15 cellular contexts compared by ENCODE assay signal in the genomic region with DNA sequence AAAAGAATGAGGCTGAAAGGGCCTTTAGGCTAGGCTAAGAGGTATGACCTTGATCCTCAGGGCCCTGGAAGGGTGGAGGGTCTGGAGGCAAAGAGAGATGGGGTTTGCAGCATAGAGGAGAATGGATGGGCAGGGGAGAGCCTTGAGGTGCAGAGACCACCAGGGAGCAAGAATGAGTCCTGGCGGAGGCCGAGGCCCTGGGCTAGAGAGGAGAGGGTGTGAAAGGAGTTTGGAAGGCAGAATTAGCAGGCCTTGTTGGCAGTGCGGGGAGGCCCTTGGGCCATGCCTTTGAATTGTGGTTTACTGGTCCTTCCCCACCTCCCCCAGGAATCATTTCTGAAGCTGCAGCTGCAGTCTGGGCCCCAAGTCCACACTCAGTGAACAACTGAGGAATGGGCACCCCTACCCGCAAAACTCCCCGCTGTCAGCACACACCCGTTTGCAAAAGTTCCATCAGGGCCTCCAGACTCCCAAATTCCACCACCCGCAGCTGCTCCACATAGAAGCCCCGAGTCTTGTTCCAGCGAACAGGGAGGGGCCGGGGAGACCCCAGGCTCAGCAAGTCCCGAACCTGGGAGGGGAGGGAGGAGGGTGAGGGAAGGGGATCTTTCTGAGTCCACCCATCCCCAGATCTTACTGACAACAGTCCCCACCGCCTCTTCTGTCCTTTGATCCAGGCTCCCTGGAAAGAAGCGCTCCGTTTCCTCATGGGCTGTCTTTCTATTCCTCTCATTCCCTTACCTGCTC. TPM values are rescaled to one million over a fixed set of nuclear protein-coding genes. Genes with fewer than 3 reads are reported as not detected.
DNase-seq lines count a peak whose midpoint lies in the region; ATAC-seq and TF ChIP-seq lines count a peak whose summit lies in the region.
"Had no signal": no experiment of that assay in that cellular context is flagged by ENCODE, and none has a peak within 500 bp of the region (broad histone marks: within the 10 kb centered on the region; RNA-seq: fewer than 3 reads in every experiment).

No MANE protein-coding gene starts in this region.

- no peaks in the 10 kb centered on the region for H3K27me3 ChIP-seq in Caco-2 (replicated peaks; ENCODE audit: control insufficient read depth, insufficient read depth, low read length)
- no peaks in the 10 kb centered on the region for H3K27me3 ChIP-seq in PC-3 (ENCODE audit: low read length)
- H3K27me3 ChIP-seq in neural progenitor cell, result peaks cover 61% of the 10 kb centered on the region
- H3K27me3 ChIP-seq in effector memory CD4-positive, alpha-beta T cell (replicated peaks; ENCODE audit: control insufficient read depth, insufficient read depth, low read length, poor library complexity, severe bottlenecking), result peaks cover 14% of the 10 kb centered on the region

- CTCF ChIA-PET in Caco-2 (lab: Charles Lee) (no interaction called here), PC-3 (lab: Charles Lee) (no interaction called here)

- H3K27ac Mint-ChIP-seq in Caco-2 (ENCODE audit: unreplicated experiment), result no peak overlapping the region
- H3K27ac Mint-ChIP-seq in neural progenitor cell, result no peak overlapping the region
- H3K27ac Mint-ChIP-seq: activated naive CD4-positive, alpha-beta T cell treated with anti-CD3 and anti-CD28 coated beads, Interleukin-2, amount 10 ng/mL, durations not matched to agents 7 days and 5 days; memory B cell; stimulated activated naive CD8-positive, alpha-beta T cell treated with anti-CD3 and anti-CD28 coated beads, Interleukin-15, amount 100 ng/mL, for 72 hours had no signal

- H3K9me2 ChIP-seq in PC-3 (replicated peaks; ENCODE audit: low read length), result no peaks in the 10 kb centered on the region

- H3K36me3 ChIP-seq in Caco-2 (ENCODE audit: control insufficient read depth, insufficient read depth, low read length), result peaks cover 16% of the 10 kb centered on the region
- no peaks in the 10 kb centered on the region for H3K36me3 ChIP-seq in PC-3 (ENCODE audit: low read depth, low read length)
- no peaks in the 10 kb centered on the region for H3K36me3 ChIP-seq in neural progenitor cell
- no peaks in the 10 kb centered on the region for H3K36me3 ChIP-seq in effector memory CD4-positive, alpha-beta T cell (ENCODE audit: control insufficient read depth, insufficient read depth, low read length)

- no peak for ATAC-seq in PC-3

- peaks cover 7% of the 10 kb centered on the region for H3K9me3 Mint-ChIP-seq in Caco-2 (ENCODE audit: unreplicated experiment)
- peaks cover 7% of the 10 kb centered on the region for H3K9me3 Mint-ChIP-seq in neural progenitor cell

- no peaks in the 10 kb centered on the region for H3K27me3 Mint-ChIP-seq in Caco-2 (ENCODE audit: insufficient read depth, unreplicated experiment)
- peaks cover 33% of the 10 kb centered on the region for H3K27me3 Mint-ChIP-seq in neural progenitor cell (ENCODE audit: insufficient read depth, low read depth)

- POLR2A ChIA-PET in Caco-2 (lab: Charles Lee), result no interaction called here
- POLR2A ChIA-PET in PC-3 (lab: Charles Lee; ENCODE audit: unreplicated experiment), result no interaction called here

- H2AFZ ChIP-seq in PC-3 (ENCODE audit: low read length) (no peak overlapping the region), neural progenitor cell (replicated peaks) (no peak overlapping the region)

- H3K9me3 ChIP-seq in Caco-2, result peaks cover 3% of the 10 kb centered on the region; the same call in 1 of the 2 replicates
- 0 out of 2 replicates have a peak, but pooled peaks cover 6% of the 10 kb centered on the region for H3K9me3 ChIP-seq in PC-3 (ENCODE audit: low read length)
- H3K9me3 ChIP-seq in neural progenitor cell (ENCODE audit: low read depth), result no peaks in the 10 kb centered on the region
- H3K9me3 ChIP-seq in effector memory CD4-positive, alpha-beta T cell (ENCODE audit: control insufficient read depth, low read length), result no peaks in the 10 kb centered on the region

- H3K27ac ChIP-seq in PC-3 (ENCODE audit: low read length) (no peak overlapping the region), neural progenitor cell (no peak overlapping the region)
- no peak overlapping the region for H3K27ac ChIP-seq in effector memory CD4-positive, alpha-beta T cell (ENCODE audit: insufficient read depth, low read length, poor library complexity, severe bottlenecking)

- no TSS peak for BruUV-seq in Caco-2 (replicated peaks; lab: Mats Ljungman, UMichigan)
- no TSS peak for BruUV-seq in PC-3 (replicated peaks; lab: Mats Ljungman, UMichigan)

- H3K36me3 Mint-ChIP-seq in Caco-2 (ENCODE audit: insufficient read depth, unreplicated experiment), result peaks cover 7% of the 10 kb centered on the region
- peaks cover 4% of the 10 kb centered on the region for H3K36me3 Mint-ChIP-seq in neural progenitor cell
- H3K36me3 Mint-ChIP-seq: activated naive CD4-positive, alpha-beta T cell treated with anti-CD3 and anti-CD28 coated beads, Interleukin-2, amount 10 ng/mL, durations not matched to agents 7 days and 5 days had no signal

- H3K4me1 ChIP-seq in Caco-2 (peaks cover 26% of the 10 kb centered on the region), PC-3 (ENCODE audit: insufficient read depth, low read length) (no peaks in the 10 kb centered on the region), neural progenitor cell (peaks cover 11% of the 10 kb centered on the region)
- no peaks in the 10 kb centered on the region for H3K4me1 ChIP-seq in effector memory CD4-positive, alpha-beta T cell (ENCODE audit: control insufficient read depth, insufficient read depth, low read length, poor library complexity, severe bottlenecking)

- H3K4me3 ChIP-seq in Caco-2 (ENCODE audit: low read depth, low read length), result peak overlapping the region; percentile 55
- peak overlapping the region; percentile 69; the same call in 1 of the 2 replicates for H3K4me3 ChIP-seq in PC-3 (ENCODE audit: low read length)
- peak overlapping the region; percentile 79 for H3K4me3 ChIP-seq in epithelial cell of proximal tubule (ENCODE audit: low read depth, low read length)
- H3K4me3 ChIP-seq in neural progenitor cell, result no peak overlapping the region
- H3K4me3 ChIP-seq in effector memory CD4-positive, alpha-beta T cell (ENCODE audit: insufficient read depth, low read depth, low read length, poor library complexity, severe bottlenecking), result no peak overlapping the region

- H4K20me1 ChIP-seq in PC-3 (ENCODE audit: low read length), result no peaks in the 10 kb centered on the region
- no peaks in the 10 kb centered on the region for H4K20me1 ChIP-seq in neural progenitor cell (ENCODE audit: low read depth)

- peak overlapping the region; percentile 94 for H3K4me3 Mint-ChIP-seq in Caco-2 (ENCODE audit: unreplicated experiment)
- peak overlapping the region; percentile 79 for H3K4me3 Mint-ChIP-seq in neural progenitor cell
- H3K4me3 Mint-ChIP-seq: activated naive CD4-positive, alpha-beta T cell treated with anti-CD3 and anti-CD28 coated beads, Interleukin-2, amount 10 ng/mL, durations not matched to agents 7 days and 5 days had no signal

- peaks cover 19% of the 10 kb centered on the region for H3K4me1 Mint-ChIP-seq in Caco-2 (ENCODE audit: low read depth, unreplicated experiment)
- H3K4me1 Mint-ChIP-seq in neural progenitor cell, result peaks cover 13% of the 10 kb centered on the region
- H3K4me1 Mint-ChIP-seq: activated naive CD4-positive, alpha-beta T cell treated with anti-CD3 and anti-CD28 coated beads, Interleukin-2, amount 10 ng/mL, durations not matched to agents 7 days and 5 days had no signal

- TF ChIP-seq CTCF in Caco-2 (IDR thresholded peaks at IDR 0.05; ENCODE audit: insufficient read depth in 1 of 2, low read depth in 1 of 2, low read length in 1 of 2, severe bottlenecking in 1 of 2, unreplicated experiment in 1 of 2), result no peak
- no peak for TF ChIP-seq CTCF in PC-3 (conservative IDR thresholded peaks at IDR 0.05; ENCODE audit: low read depth, low read length)
- no peak for TF ChIP-seq CTCF in epithelial cell of proximal tubule (conservative IDR thresholded peaks at IDR 0.05; ENCODE audit: low read depth, low read length)
- no peak for TF ChIP-seq CTCF in neural progenitor cell (IDR thresholded peaks at IDR 0.05)

- H3K4me2 ChIP-seq in PC-3 (ENCODE audit: low read length) (peak overlapping the region; percentile 75), neural progenitor cell (no peak overlapping the region)

- DNase-seq in Caco-2, result no peak
- no peak for DNase-seq in PC-3
- DNase-seq in epithelial cell of proximal tubule (ENCODE audit: low read depth), result no peak
- no peak for DNase-seq in neural progenitor cell (ENCODE audit: low spot score)
- DNase-seq in NCI-H187 (lab: John Stamatoyannopoulos, UW), result no peak
- DNase-seq in superior temporal gyrus (ENCODE audit: extremely low spot score), result no peak
- no peak for DNase-seq in activated naive CD4-positive, alpha-beta T cell treated with anti-CD3 and anti-CD28 coated beads, Interleukin-2, amount 50 U/mL, for 16 hours
- DNase-seq in effector memory CD4-positive, alpha-beta T cell, result no peak
- DNase-seq: activated CD8-positive, alpha-beta memory T cell treated with anti-CD3 and anti-CD28 coated beads for 24 hours; activated naive CD4-positive, alpha-beta T cell treated with anti-CD3 and anti-CD28 coated beads, Interleukin-2, amount 10 ng/mL, durations not matched to agents 7 days and 5 days; Kasumi-1; stimulated activated naive CD8-positive, alpha-beta T cell treated with anti-CD3 and anti-CD28 coated beads, Interleukin-15, amount 100 ng/mL, for 72 hours had no signal

- intact Hi-C loops in Caco-2 (cut with micrococcal nuclease; ENCODE audit: unreplicated experiment) (no loop called here), PC-3 (cut with micrococcal nuclease) (no loop called here)

- H3F3A ChIP-seq in PC-3 (ENCODE audit: low read length, unreplicated experiment) (no peaks in the 10 kb centered on the region), neural progenitor cell (ENCODE audit: low read depth) (peaks cover 10% of the 10 kb centered on the region)

- no peaks in the 10 kb centered on the region for H3K79me2 ChIP-seq in PC-3 (ENCODE audit: low read length)
- no peaks in the 10 kb centered on the region for H3K79me2 ChIP-seq in neural progenitor cell (ENCODE audit: low read depth)

- H3K9ac ChIP-seq in PC-3 (ENCODE audit: low read length), result no peak overlapping the region
- no peak overlapping the region for H3K9ac ChIP-seq in neural progenitor cell

RNA-seq across cellular contexts. Expression of gene KIF12, which starts 2.1 kb away (rescaled TPM):
- 54.6 and 55.0 TPM in 2 replicates for total RNA-seq in Caco-2 (2022)
- total RNA-seq in PC-3 (2014; rRNA removed), result 4.4 and 6.3 TPM in 2 replicates
- total RNA-seq in epithelial cell of proximal tubule, result 13.5 and 39.3 TPM in 2 replicates
- total RNA-seq in neural progenitor cell (ENCODE audit: low replicate concordance), result 0.56 and 0.59 TPM in 2 replicates
- total RNA-seq: cardiac septum, NCI-H460 had no signal

RNA-seq across cellular contexts. Expression of gene AMBP, which starts 18.9 kb away (rescaled TPM):
- total RNA-seq in Caco-2 (2022) (2.2 and 2.6 TPM in 2 replicates), PC-3 (2014; rRNA removed) (0.22 TPM in 1 of 2 replicates, not detected in the other), epithelial cell of proximal tubule (not detected in 2 replicates), neural progenitor cell (ENCODE audit: low replicate concordance) (0.56 TPM in 1 of 2 replicates, not detected in the other)
- total RNA-seq: cardiac septum had no signal

RNA-seq across cellular contexts. Expression of gene COL27A1, which starts 58.3 kb away (rescaled TPM):
- total RNA-seq in Caco-2 (2022) (31.1 and 41.3 TPM in 2 replicates), PC-3 (2014; rRNA removed) (4.3 and 11.4 TPM in 2 replicates), epithelial cell of proximal tubule (8.5 and 9.1 TPM in 2 replicates), neural progenitor cell (ENCODE audit: low replicate concordance) (4.3 and 16.2 TPM in 2 replicates)

Comparison
In these comparisons a context has a peak if more than half of its experiments do, and no peak if none do; other contexts are left out.
1. H3K4me3 ChIP-seq: peak in Caco-2 (single experiment), PC-3 (single experiment) and epithelial cell of proximal tubule (single experiment); none in neural progenitor cell (single experiment) and effector memory CD4-positive, alpha-beta T cell (single experiment).